In genomic region chr11:61380914-61381313, GRCh38 we compare ENCODE assay signal across 26 cellular contexts. TPM values are rescaled to one million over a fixed set of nuclear protein-coding genes. Genes with fewer than 3 reads are reported as not detected.
DNase-seq lines count a peak whose midpoint lies in the region; ATAC-seq and TF ChIP-seq lines count a peak whose summit lies in the region.
"Had no signal": no experiment of that assay in that cellular context is flagged by ENCODE, and none has a peak within 500 bp of the region (broad histone marks: within the 10 kb centered on the region; RNA-seq: fewer than 3 reads in every experiment).

No MANE protein-coding gene starts in this region.

- DNase-seq in Karpas-422 (peak; percentile 29), RWPE1 (ENCODE audit: low spot score) (no peak), mucosa of descending colon (no peak), transverse colon (no peak), upper lobe of left lung (no peak), glutamatergic neuron (no peak)
- DNase-seq: BE2C; C1 segment of cervical spinal cord; CD4-positive, alpha-beta memory T cell; CD4-positive, CD25-positive, alpha-beta regulatory T cell; CD8-positive, alpha-beta memory T cell; COR-L47; DMS 273 treated with DMSO at 0.1 percent for 48 hours; DMS153; DMS53; DMS79; DND-41; EL; GDM1 had no signal

- H3K4me2 ChIP-seq in Karpas-422 (ENCODE audit: low read depth, low read length, poor library complexity, severe bottlenecking), result no peak overlapping the region
- H3K4me2 ChIP-seq: A549, BLaER1 had no signal

- no peaks in the 10 kb centered on the region for H3K79me2 ChIP-seq in Karpas-422 (ENCODE audit: low read length)

- no peaks in the 10 kb centered on the region for H3K9me2 ChIP-seq in Karpas-422 (replicated peaks; ENCODE audit: insufficient read depth, low read length)

- POLR2A ChIA-PET in RWPE1 (lab: Yijun Ruan, JAX; ENCODE audit: low non-redundant PET), result no interaction called here

- no peaks in the 10 kb centered on the region for H3K9me3 ChIP-seq in Karpas-422 (ENCODE audit: low read length)
- no peaks in the 10 kb centered on the region for H3K9me3 ChIP-seq in mucosa of descending colon
- no peaks in the 10 kb centered on the region for H3K9me3 ChIP-seq in transverse colon
- H3K9me3 ChIP-seq in upper lobe of left lung, result no peaks in the 10 kb centered on the region
- H3K9me3 ChIP-seq: A549, BE2C, BLaER1 had no signal

- peaks cover 2% of the 10 kb centered on the region for H3K27me3 Mint-ChIP-seq in glutamatergic neuron (ENCODE audit: unreplicated experiment)
- H3K27me3 Mint-ChIP-seq: CD4-positive, alpha-beta memory T cell; CD4-positive, CD25-positive, alpha-beta regulatory T cell; CD8-positive, alpha-beta memory T cell had no signal

- H3K27me3 ChIP-seq in Karpas-422 (ENCODE audit: low read length) (no peaks in the 10 kb centered on the region), transverse colon (no peaks in the 10 kb centered on the region), upper lobe of left lung (no peaks in the 10 kb centered on the region)
- H3K27me3 ChIP-seq: BE2C, BLaER1 had no signal

- H3K4me1 ChIP-seq in Karpas-422 (ENCODE audit: low read length), result peaks cover 3% of the 10 kb centered on the region; the same call in 1 of the 2 replicates
- peaks cover 4% of the 10 kb centered on the region for H3K4me1 ChIP-seq in mucosa of descending colon (ENCODE audit: low read depth)
- H3K4me1 ChIP-seq in transverse colon, result peaks cover 0 to 31% (median 7%) of the 10 kb centered on the region in 4 donors
- H3K4me1 ChIP-seq in upper lobe of left lung, result peaks cover 5 to 12% (median 8%) of the 10 kb centered on the region in 4 donors
- H3K4me1 ChIP-seq: BE2C, BLaER1 had no signal

- H2AFZ ChIP-seq in Karpas-422 (ENCODE audit: low read length), result no peak overlapping the region

- H3K27ac ChIP-seq in Karpas-422 (ENCODE audit: low read length) (no peak overlapping the region), RWPE1 (peak overlapping the region; percentile 100), transverse colon (peak overlapping the region in 3 of 4 donors; percentile 67 to 75 (median 71)), upper lobe of left lung (no peak overlapping the region)
- H3K27ac ChIP-seq: 22Rv1, A549, BLaER1 had no signal

- TF ChIP-seq EP300 in transverse colon (IDR thresholded peaks at IDR 0.05; ENCODE audit: low read depth) (peak; percentile 21), upper lobe of left lung (IDR thresholded peaks at IDR 0.05) (no peak)

- H3K4me3 Mint-ChIP-seq in glutamatergic neuron (ENCODE audit: unreplicated experiment), result no peak overlapping the region
- H3K4me3 Mint-ChIP-seq: CD4-positive, alpha-beta memory T cell; CD4-positive, CD25-positive, alpha-beta regulatory T cell; CD8-positive, alpha-beta memory T cell had no signal

- WGBS in transverse colon (ENCODE audit: low coverage in 1 of 2), 2 donors, result 56 to 68% methylated on average over 10 of the region's 10 CpGs
- WGBS in upper lobe of left lung, 2 donors, result 91 to 93% methylated on average over 10 of the region's 10 CpGs

- in situ Hi-C loops in transverse colon (cut with MboI; ENCODE audit: low pct_ligation_motif_present in 1 of 4, low pct_unique_long_range_greater_than_20kb in 1 of 4, low sequenced_read_pairs in 3 of 4), result loop anchor here in 3 of 4 donors (10.0 to 25.0 kb wide), 2 partner anchors 46 to 119 kb away; partner anchors contain the start of genes DDB1 (in 2 of the 3) and TKFC (in 2 of the 3)

- no peak for TF ChIP-seq POLR2A in transverse colon (IDR thresholded peaks at IDR 0.05)
- no peak for TF ChIP-seq POLR2A in upper lobe of left lung (IDR thresholded peaks at IDR 0.05)

- no peaks in the 10 kb centered on the region for H3K36me3 ChIP-seq in Karpas-422 (ENCODE audit: insufficient read depth, low read length)
- H3K36me3 ChIP-seq in mucosa of descending colon (ENCODE audit: low read depth), result no peaks in the 10 kb centered on the region
- no peaks in the 10 kb centered on the region for H3K36me3 ChIP-seq in transverse colon
- H3K36me3 ChIP-seq in upper lobe of left lung, result peaks cover 0 to 5% (median 0%) of the 10 kb centered on the region in 4 donors
- H3K36me3 ChIP-seq: BE2C had no signal

- peaks cover 7% of the 10 kb centered on the region for H3K36me3 Mint-ChIP-seq in glutamatergic neuron (ENCODE audit: unreplicated experiment)

- no peaks in the 10 kb centered on the region for H4K20me1 ChIP-seq in Karpas-422 (ENCODE audit: insufficient read depth, low read depth, low read length)
- H4K20me1 ChIP-seq: BLaER1 had no signal

- no peaks in the 10 kb centered on the region for H3K9me3 Mint-ChIP-seq in glutamatergic neuron (ENCODE audit: unreplicated experiment)
- H3K9me3 Mint-ChIP-seq: CD4-positive, alpha-beta memory T cell; CD4-positive, CD25-positive, alpha-beta regulatory T cell; CD8-positive, alpha-beta memory T cell had no signal

- no peak for TF ChIP-seq CTCF in RWPE1 (conservative IDR thresholded peaks at IDR 0.05; ENCODE audit: low read depth)
- no peak for TF ChIP-seq CTCF in mucosa of descending colon (IDR thresholded peaks at IDR 0.05)
- TF ChIP-seq CTCF in transverse colon (IDR thresholded peaks at IDR 0.05), result no peak
- no peak for TF ChIP-seq CTCF in upper lobe of left lung (IDR thresholded peaks at IDR 0.05)
- no peak for TF ChIP-seq CTCF in glutamatergic neuron (IDR thresholded peaks at IDR 0.05; ENCODE audit: partially characterized antibody, unreplicated experiment)

- H3K4me1 Mint-ChIP-seq in glutamatergic neuron (ENCODE audit: low read depth, unreplicated experiment), result no peaks in the 10 kb centered on the region

- ATAC-seq in mucosa of descending colon (peak; percentile 79), upper lobe of left lung (ENCODE audit: low FRiP score in 2 of 2) (no peak), GM18870 (IDR thresholded peaks at IDR 0.05; ENCODE audit: unreplicated experiment) (no peak)
- ATAC-seq: A549, GM12878 had no signal

- CTCF ChIA-PET in RWPE1 (lab: Yijun Ruan, JAX), result no interaction called here

- intact Hi-C loops in mucosa of descending colon (cut with DNase I, micrococcal nuclease), result loop anchor here in 1 of 2 donors (5.0 kb wide), 1 partner anchor 44 kb away; no protein-coding TSS in a partner anchor
- intact Hi-C loops in transverse colon (cut with DNase I; ENCODE audit: low total_unique reads), result no loop called here

- H3K27ac Mint-ChIP-seq in glutamatergic neuron (ENCODE audit: unreplicated experiment), result no peak overlapping the region
- H3K27ac Mint-ChIP-seq: CD4-positive, alpha-beta memory T cell; CD4-positive, CD25-positive, alpha-beta regulatory T cell had no signal

- no peak overlapping the region for H3K9ac ChIP-seq in Karpas-422 (ENCODE audit: low read length)
- H3K9ac ChIP-seq: BLaER1 had no signal

- H3K4me3 ChIP-seq in Karpas-422 (ENCODE audit: low read length) (no peak overlapping the region), mucosa of descending colon (no peak overlapping the region), transverse colon (no peak overlapping the region), upper lobe of left lung (no peak overlapping the region)
- H3K4me3 ChIP-seq: A549, BLaER1, GM12878 had no signal

RNA-seq across cellular contexts. Expression of gene TMEM216, which starts 11.5 kb away (rescaled TPM):
- 33.1 and 54.9 TPM in 2 replicates for total RNA-seq in Karpas-422 (2014; rRNA removed; shearing (Covaris generic); ENCODE audit: low replicate concordance)
- total RNA-seq in mucosa of descending colon (10 to 100 TPM in 1 of 3 donors, 1 to 10 TPM in 2; 7.9 to 12.7 (median 8.9) TPM), transverse colon (10 to 100 TPM in 3 of 4 donors, 1 to 10 TPM in 1; 1.9 to 32.8 (median 14.6) TPM), upper lobe of left lung (10 to 100 TPM in 3 of 6 donors, 1 to 10 TPM in 2, under 1 TPM in 1; 0.78 to 16.1 (median 10.1) TPM), glutamatergic neuron (ENCODE audit: unreplicated experiment) (7.8 TPM)
- total RNA-seq: A172, G401 had no signal

RNA-seq across cellular contexts. Expression of gene TMEM138, which starts 18.7 kb away (rescaled TPM):
- total RNA-seq in Karpas-422 (2014; rRNA removed; shearing (Covaris generic); ENCODE audit: low replicate concordance), result 27.2 and 70.3 TPM in 2 replicates
- total RNA-seq in mucosa of descending colon (10 to 100 TPM; 35.2 to 38.2 (median 37.8) TPM), transverse colon (10 to 100 TPM; 27.9 to 51.6 (median 35.6) TPM), upper lobe of left lung (10 to 100 TPM; 23.5 to 95.3 (median 34.5) TPM), glutamatergic neuron (ENCODE audit: unreplicated experiment) (23.3 TPM)

RNA-seq across cellular contexts. Expression of gene CYB561A3, which starts 19.2 kb away (rescaled TPM):
- 43.8 and 51.3 TPM in 2 replicates for total RNA-seq in Karpas-422 (2014; rRNA removed; shearing (Covaris generic); ENCODE audit: low replicate concordance)
- 10 to 100 TPM; 65.0 to 91.0 (median 66.6) TPM for total RNA-seq in mucosa of descending colon
- 100 to 1,000 TPM in 2 of 4 donors, 10 to 100 TPM in 2; 68.1 to 157 (median 93.6) TPM for total RNA-seq in transverse colon
- total RNA-seq in upper lobe of left lung, result 100 to 1,000 TPM in 1 of 6 donors, 10 to 100 TPM in 5; 30.3 to 113 (median 50.4) TPM
- 20.6 TPM for total RNA-seq in glutamatergic neuron (ENCODE audit: unreplicated experiment)

RNA-seq across cellular contexts. Expression of gene TKFC, which starts 47.9 kb away (rescaled TPM):
- 72.6 and 92.4 TPM in 2 replicates for total RNA-seq in Karpas-422 (2014; rRNA removed; shearing (Covaris generic); ENCODE audit: low replicate concordance)
- total RNA-seq in mucosa of descending colon (10 to 100 TPM; 30.9 to 78.8 (median 63.1) TPM), transverse colon (100 to 1,000 TPM in 1 of 4 donors, 10 to 100 TPM in 3; 32.9 to 103 (median 40.4) TPM), upper lobe of left lung (10 to 100 TPM; 26.4 to 75.4 (median 36.1) TPM), glutamatergic neuron (ENCODE audit: unreplicated experiment) (59.6 TPM)

RNA-seq across cellular contexts. Expression of gene DDB1, which starts 48.0 kb away (rescaled TPM):
- total RNA-seq in Karpas-422 (2014; rRNA removed; shearing (Covaris generic); ENCODE audit: low replicate concordance), result 100 and 163 TPM in 2 replicates
- total RNA-seq in mucosa of descending colon (100 to 1,000 TPM; 121 to 152 (median 140) TPM), transverse colon (100 to 1,000 TPM; 105 to 127 (median 123) TPM), upper lobe of left lung (100 to 1,000 TPM in 5 of 6 donors, 10 to 100 TPM in 1; 98.4 to 152 (median 139) TPM), glutamatergic neuron (ENCODE audit: unreplicated experiment) (259 TPM)

Comparison
In these comparisons a context has a peak if more than half of its experiments do, and no peak if none do; other contexts are left out.
1. H3K27ac ChIP-seq: peak in RWPE1 (single experiment) and transverse colon (3 of 4); none in Karpas-422 (single experiment) and upper lobe of left lung (0 of 4).